ENCODE assay signal across 1 cellular context in the genomic region with DNA sequence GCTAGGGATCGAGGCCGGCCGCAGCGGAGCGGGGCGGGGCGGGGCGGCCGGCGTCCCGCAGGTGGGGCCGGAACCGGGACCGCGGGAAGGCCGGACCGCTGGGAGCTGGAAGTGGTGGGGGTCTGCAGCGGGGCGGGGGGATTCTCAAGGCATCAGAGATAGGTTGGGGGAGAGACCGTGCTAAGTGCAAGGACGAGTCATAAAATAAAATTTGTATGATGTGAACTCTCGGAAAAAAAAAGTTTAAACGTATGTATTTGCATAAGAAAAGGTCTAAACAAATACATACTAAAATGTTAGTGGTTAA.
TF ChIP-seq lines count a peak whose summit lies in the region.

A gene with protein sequence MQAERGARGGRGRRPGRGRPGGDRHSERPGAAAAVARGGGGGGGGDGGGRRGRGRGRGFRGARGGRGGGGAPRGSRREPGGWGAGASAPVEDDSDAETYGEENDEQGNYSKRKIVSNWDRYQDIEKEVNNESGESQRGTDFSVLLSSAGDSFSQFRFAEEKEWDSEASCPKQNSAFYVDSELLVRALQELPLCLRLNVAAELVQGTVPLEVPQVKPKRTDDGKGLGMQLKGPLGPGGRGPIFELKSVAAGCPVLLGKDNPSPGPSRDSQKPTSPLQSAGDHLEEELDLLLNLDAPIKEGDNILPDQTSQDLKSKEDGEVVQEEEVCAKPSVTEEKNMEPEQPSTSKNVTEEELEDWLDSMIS (minus strand): TSS at position 25 of the 307 bp plus-strand sequence. CDS start 158 bp downstream, outside the sequence.

TF ChIP-seq in H1, 55 proteins besides CTCF, POLR2A, EP300 and RAD21:
- TF ChIP-seq RBBP5 (IDR thresholded peaks at IDR 0.05; ENCODE audit: borderline replicate concordance, low read depth, low read length) = no peak
- TF ChIP-seq, protein P1, sequence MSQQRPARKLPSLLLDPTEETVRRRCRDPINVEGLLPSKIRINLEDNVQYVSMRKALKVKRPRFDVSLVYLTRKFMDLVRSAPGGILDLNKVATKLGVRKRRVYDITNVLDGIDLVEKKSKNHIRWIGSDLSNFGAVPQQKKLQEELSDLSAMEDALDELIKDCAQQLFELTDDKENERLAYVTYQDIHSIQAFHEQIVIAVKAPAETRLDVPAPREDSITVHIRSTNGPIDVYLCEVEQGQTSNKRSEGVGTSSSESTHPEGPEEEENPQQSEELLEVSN (IDR thresholded peaks at IDR 0.05) = peak; percentile 20; the same call in 1 of the 2 replicates
TF ChIP-seq in H1: peak in this region for 1.
